ENCODE assay signal across 1 cellular context in the genomic region with DNA sequence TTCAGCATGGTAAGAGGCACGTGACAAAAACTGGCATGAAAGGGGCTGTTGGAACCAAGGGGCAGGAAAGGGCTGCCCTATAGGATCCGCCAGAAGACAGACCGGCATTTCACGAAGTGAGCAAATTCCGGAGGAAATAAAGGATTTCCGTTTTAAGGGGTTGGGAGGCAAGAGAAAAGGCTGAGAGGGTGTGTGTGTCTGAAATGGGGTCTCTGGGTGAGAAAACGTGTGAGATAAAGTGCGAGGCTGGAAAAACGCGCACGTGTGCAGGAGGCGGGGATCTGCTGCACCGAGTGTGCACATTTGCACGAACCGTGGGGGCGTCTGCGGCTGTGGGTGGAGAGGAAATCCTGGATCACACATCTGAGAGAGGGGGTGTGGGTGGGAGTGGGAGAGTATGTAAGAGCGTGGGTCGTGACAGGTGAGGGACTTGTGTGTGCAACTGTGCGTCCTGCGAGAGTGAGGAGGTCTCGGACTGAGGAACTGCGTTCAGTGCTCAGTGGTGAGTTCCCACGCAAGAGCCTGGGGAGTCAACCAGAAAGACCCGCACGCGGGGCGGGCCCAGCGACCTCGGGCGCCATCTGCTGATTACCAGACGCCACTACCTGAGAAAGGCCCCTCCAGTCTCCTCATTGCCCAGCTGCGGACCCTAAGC.
TF ChIP-seq lines count a peak whose summit lies in the region.

No MANE protein-coding gene starts in this region.

TF ChIP-seq in GM12891, 5 proteins besides CTCF, POLR2A, EP300 and RAD21:
- peak; percentile 49; the same call in 1 of the 2 replicates for TF ChIP-seq SPI1 (IDR thresholded peaks at IDR 0.05; ENCODE audit: low read depth, low read length)
- TF ChIP-seq PAX5 (IDR thresholded peaks at IDR 0.05; ENCODE audit: insufficient read depth, low read length, severe bottlenecking): no peak
